8 cellular contexts compared by ENCODE assay signal in genomic region chr16:46853713-46854443, GRCh38. TPM values are rescaled to one million over a fixed set of nuclear protein-coding genes. Genes with fewer than 3 reads are reported as not detected.
DNase-seq lines count a peak whose midpoint lies in the region; ATAC-seq and TF ChIP-seq lines count a peak whose summit lies in the region.

No MANE protein-coding gene starts in this region.

- no peaks in the 10 kb centered on the region for H3K36me3 ChIP-seq in left lung

- intact Hi-C loops in left lung (cut with DNase I) = loop anchor here (5.0 to 10.0 kb wide), 2 partner anchors 53 to 61 kb away; no protein-coding TSS in a partner anchor

- no peaks in the 10 kb centered on the region for H3K27me3 ChIP-seq in left lung

- peak; percentile 94 for ATAC-seq in left lung
- no peak for ATAC-seq in GM19023 (IDR thresholded peaks at IDR 0.05; ENCODE audit: unreplicated experiment)

- peak; percentile 77 for DNase-seq in COLO668 (lab: John Stamatoyannopoulos, UW; ENCODE audit: unreplicated experiment)
- DNase-seq in HCEC 1CT = peak; percentile 42
- peak; percentile 45 for DNase-seq in NCI-H2196 (lab: John Stamatoyannopoulos, UW; ENCODE audit: unreplicated experiment)
- peak; percentile 53 to 56 for DNase-seq in activated CD4-positive, alpha-beta T cell treated with anti-CD3 and anti-CD28 coated beads for 4 hours
- peak; percentile 74 to 86 for DNase-seq in left lung
- peak; percentile 49 to 50 for DNase-seq in stimulated activated CD4-positive, alpha-beta T cell treated with anti-CD3 and anti-CD28 coated beads, Interleukin-4, amount 100 ng/mL, for 48 hours (ENCODE audit: low read depth in 2 of 2)

- peak; percentile 57 to 77 for TF ChIP-seq CTCF in left lung (IDR thresholded peaks at IDR 0.05)

- H3K4me3 ChIP-seq in left lung = no peak overlapping the region

- H3K27ac ChIP-seq in cingulate gyrus (ENCODE audit: low read depth, low read length) = peak overlapping the region; percentile 61
- H3K27ac ChIP-seq in left lung = no peak overlapping the region

- no peaks in the 10 kb centered on the region for H3K4me1 ChIP-seq in left lung

- no peaks in the 10 kb centered on the region for H3K9me3 ChIP-seq in left lung

RNA-seq across cellular contexts. Expression of gene C16orf87, which starts 22.9 kb away (rescaled TPM):
- 1 to 10 TPM; 6.2 to 9.3 TPM for total RNA-seq in left lung

RNA-seq across cellular contexts. Expression of gene GPT2, which starts 30.3 kb away (rescaled TPM):
- 1 to 10 TPM; 9.1 to 10.0 TPM for total RNA-seq in left lung
